7 cellular contexts compared by ENCODE assay signal in the genomic region with DNA sequence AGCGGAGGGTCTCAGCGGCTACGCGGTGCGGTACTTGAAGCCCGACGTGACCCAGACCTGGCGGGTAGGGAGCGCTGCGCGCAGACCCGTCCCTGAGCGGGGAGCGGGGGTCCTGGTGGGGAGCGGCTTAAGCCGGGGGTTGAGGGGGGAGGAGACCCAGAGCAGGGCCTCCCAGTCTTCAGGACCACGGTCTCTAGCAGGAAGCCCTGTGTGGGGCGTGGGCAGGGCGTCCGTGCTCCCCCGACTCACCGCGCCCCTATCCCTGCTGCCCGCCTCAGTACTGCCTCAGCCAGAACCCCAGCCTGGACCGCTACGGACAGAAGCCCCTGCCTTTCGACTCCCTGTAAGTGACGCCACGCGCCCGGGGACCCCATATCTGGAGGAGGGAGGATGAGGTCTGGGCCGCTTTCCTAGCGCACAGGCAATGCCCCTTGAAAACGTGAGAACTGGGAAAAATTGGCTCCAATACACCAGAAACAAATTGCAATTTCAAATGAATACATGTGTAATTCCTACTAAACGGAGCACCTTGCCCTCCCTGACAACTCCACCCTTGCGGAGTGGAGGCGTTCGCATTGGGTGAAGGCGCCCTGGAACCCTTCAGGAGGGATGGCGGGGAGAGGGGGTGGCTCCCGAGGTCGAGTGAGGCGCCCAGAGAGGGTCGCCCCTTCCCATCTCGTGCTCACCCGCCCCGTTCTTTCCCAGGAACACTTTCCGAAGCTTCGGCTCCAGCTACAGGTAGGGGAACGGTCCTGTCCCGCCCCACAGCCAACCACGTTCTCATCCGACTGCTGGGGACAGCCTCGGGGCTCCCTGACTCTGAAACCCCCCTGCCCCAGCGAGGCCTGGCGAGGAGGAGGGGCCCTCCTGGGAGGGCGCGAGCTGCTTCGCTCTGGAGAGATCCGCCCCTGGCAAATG. TPM values are rescaled to one million over a fixed set of nuclear protein-coding genes. Genes with fewer than 3 reads are reported as not detected.
DNase-seq lines count a peak whose midpoint lies in the region; ATAC-seq and FAIRE-seq lines count a peak whose summit lies in the region.

No MANE protein-coding gene starts in this region.

- WGBS in small intestine, 3 donors, result 13 to 25% (median 16%) methylated on average over 42 to 60 of the region's 60 CpGs

- H3K4me3 Mint-ChIP-seq in activated CD8-positive, alpha-beta T cell treated with anti-CD3 and anti-CD28 coated beads, Interleukin-2, amount 10 ng/mL, durations not matched to agents 7 days and 5 days, result peak overlapping the region; percentile 82

- H3K9me3 ChIP-seq in small intestine (ENCODE audit: control insufficient read depth, low read depth), result no peaks in the 10 kb centered on the region

- ATAC-seq in HG02678 (IDR thresholded peaks at IDR 0.05; ENCODE audit: unreplicated experiment), result peak; percentile 20
- ATAC-seq in activated CD8-positive, alpha-beta T cell treated with anti-CD3 and anti-CD28 coated beads, Interleukin-2, amount 10 ng/mL, durations not matched to agents 7 days and 5 days, result peak; percentile 69

- peak overlapping the region; percentile 45 for H3K4me3 ChIP-seq in iPS-11a (ENCODE audit: low read depth, low read length)
- H3K4me3 ChIP-seq in small intestine (ENCODE audit: low read depth in 1 of 2, low read length in 2 of 2), result peak overlapping the region; percentile 39 to 46

- FAIRE-seq in small intestine (lab: Jason Lieb, UNC), result no peak

- H3K27ac Mint-ChIP-seq in activated CD8-positive, alpha-beta T cell treated with anti-CD3 and anti-CD28 coated beads, Interleukin-2, amount 10 ng/mL, durations not matched to agents 7 days and 5 days, result peak overlapping the region; percentile 39

- H3K36me3 Mint-ChIP-seq in activated CD8-positive, alpha-beta T cell treated with anti-CD3 and anti-CD28 coated beads, Interleukin-2, amount 10 ng/mL, durations not matched to agents 7 days and 5 days (ENCODE audit: low read depth), result no peaks in the 10 kb centered on the region

- peaks cover 2 to 3% of the 10 kb centered on the region in 2 donors for H3K4me1 ChIP-seq in small intestine (ENCODE audit: control insufficient read depth in 2 of 2, insufficient read depth in 1 of 2, low read depth in 1 of 2, low read length in 1 of 2)

- peaks cover 11% of the 10 kb centered on the region for H3K4me1 Mint-ChIP-seq in activated CD8-positive, alpha-beta T cell treated with anti-CD3 and anti-CD28 coated beads, Interleukin-2, amount 10 ng/mL, durations not matched to agents 7 days and 5 days (ENCODE audit: low read depth)

- H3K9me3 Mint-ChIP-seq in activated CD8-positive, alpha-beta T cell treated with anti-CD3 and anti-CD28 coated beads, Interleukin-2, amount 10 ng/mL, durations not matched to agents 7 days and 5 days (ENCODE audit: insufficient read depth), result no peaks in the 10 kb centered on the region

- no peaks in the 10 kb centered on the region for H3K27me3 ChIP-seq in small intestine (ENCODE audit: control insufficient read depth in 2 of 2, insufficient read depth in 2 of 2, low read length in 2 of 2)

- no peak overlapping the region for H3K27ac ChIP-seq in small intestine (ENCODE audit: low read depth in 1 of 2, low read length in 1 of 2)

- H3K36me3 ChIP-seq in small intestine (ENCODE audit: control insufficient read depth in 2 of 2, insufficient read depth in 2 of 2, low read length in 2 of 2), result no peaks in the 10 kb centered on the region

- POLR2A ChIA-PET in activated CD8-positive, alpha-beta T cell treated with anti-CD3 and anti-CD28 coated beads, Interleukin-2, amount 10 ng/mL, durations not matched to agents 7 days and 5 days (lab: Charles Lee), result no interaction called here

- no peak for DNase-seq in activated CD8-positive, alpha-beta T cell treated with anti-CD3 and anti-CD28 coated beads, Interleukin-2, amount 10 ng/mL, durations not matched to agents 7 days and 5 days
- DNase-seq in small intestine (no peak), midbrain (lab: John Stamatoyannopoulos, UW) (no peak), DMS114 treated with DMSO at 0.1 percent for 48 hours (lab: John Stamatoyannopoulos, UW; ENCODE audit: unreplicated experiment) (no peak)
- no peak for DNase-seq in effector CD8-positive, alpha-beta T cell (lab: John Stamatoyannopoulos, UW)

- CTCF ChIA-PET in activated CD8-positive, alpha-beta T cell treated with anti-CD3 and anti-CD28 coated beads, Interleukin-2, amount 10 ng/mL, durations not matched to agents 7 days and 5 days (lab: Charles Lee), result interaction anchor here (1.3 kb wide), 1 partner anchor 14 kb away, joined by 9 read pairs; no protein-coding TSS in a partner anchor

- H3K27me3 Mint-ChIP-seq in activated CD8-positive, alpha-beta T cell treated with anti-CD3 and anti-CD28 coated beads, Interleukin-2, amount 10 ng/mL, durations not matched to agents 7 days and 5 days (ENCODE audit: low read depth), result peaks cover 15% of the 10 kb centered on the region

RNA-seq across cellular contexts. Expression of gene CNGB1, which starts 14.5 kb away (rescaled TPM):
- total RNA-seq in activated CD8-positive, alpha-beta T cell treated with anti-CD3 and anti-CD28 coated beads, Interleukin-2, amount 10 ng/mL, durations not matched to agents 7 days and 5 days, result not detected
- 1 to 10 TPM in 1 of 3 donors, not detected in 2; 1.7 TPM for polyA plus RNA-seq in small intestine

RNA-seq across cellular contexts. Expression of gene ZNF319, which starts 15.0 kb away (rescaled TPM):
- total RNA-seq in activated CD8-positive, alpha-beta T cell treated with anti-CD3 and anti-CD28 coated beads, Interleukin-2, amount 10 ng/mL, durations not matched to agents 7 days and 5 days, result 10 to 100 TPM; 16.6 to 17.0 TPM
- 1 to 10 TPM; 2.2 to 4.0 (median 2.4) TPM for polyA plus RNA-seq in small intestine

RNA-seq across cellular contexts. Expression of gene USB1, which starts 15.7 kb away (rescaled TPM):
- total RNA-seq in activated CD8-positive, alpha-beta T cell treated with anti-CD3 and anti-CD28 coated beads, Interleukin-2, amount 10 ng/mL, durations not matched to agents 7 days and 5 days, result 10 to 100 TPM; 67.0 to 68.6 TPM
- 10 to 100 TPM; 21.7 to 26.5 (median 26.2) TPM for polyA plus RNA-seq in small intestine

RNA-seq across cellular contexts. Expression of gene MMP15, which starts 40.1 kb away (rescaled TPM):
- total RNA-seq in activated CD8-positive, alpha-beta T cell treated with anti-CD3 and anti-CD28 coated beads, Interleukin-2, amount 10 ng/mL, durations not matched to agents 7 days and 5 days, result under 1 TPM; 0.50 to 0.61 TPM
- polyA plus RNA-seq in small intestine, result 10 to 100 TPM; 38.2 to 67.3 (median 47.2) TPM
